Comparison of ENCODE assay signal across 8 cellular contexts in genomic region chr1:98053471-98054366, GRCh38.
DNase-seq lines count a peak whose midpoint lies in the region; ATAC-seq and TF ChIP-seq lines count a peak whose summit lies in the region.

No MANE protein-coding gene starts in this region.

- 1 to 2% (median 1%) methylated on average over 62 to 81 of the region's 81 CpGs for WGBS in ovary, 3 donors

- H3K27ac Mint-ChIP-seq in Calu3 (ENCODE audit: unreplicated experiment): peak overlapping the region; percentile 85
- no peak overlapping the region for H3K27ac Mint-ChIP-seq in activated naive CD8-positive, alpha-beta T cell treated with anti-CD3 and anti-CD28 coated beads, Interleukin-2, amount 10 ng/mL, durations not matched to agents 7 days and 5 days

- ATAC-seq in GM19438 (IDR thresholded peaks at IDR 0.05; ENCODE audit: low read depth, unreplicated experiment) (peak; percentile 95), HG03460 (IDR thresholded peaks at IDR 0.05; ENCODE audit: unreplicated experiment) (peak; percentile 94)
- ATAC-seq in activated naive CD8-positive, alpha-beta T cell treated with anti-CD3 and anti-CD28 coated beads, Interleukin-2, amount 10 ng/mL, durations not matched to agents 7 days and 5 days (ENCODE audit: low read depth): peak; percentile 94

- no peaks in the 10 kb centered on the region for H3K27me3 Mint-ChIP-seq in Calu3 (ENCODE audit: unreplicated experiment)
- H3K27me3 Mint-ChIP-seq in activated naive CD8-positive, alpha-beta T cell treated with anti-CD3 and anti-CD28 coated beads, Interleukin-2, amount 10 ng/mL, durations not matched to agents 7 days and 5 days: peaks cover 86% of the 10 kb centered on the region

- DNase-seq in Calu3 (peak; percentile 82), RPMI7951 (ENCODE audit: low read depth) (peak; percentile 78), cardiac septum (ENCODE audit: low spot score) (peak; percentile 78), ovary (peak; percentile 32 to 68 (median 50))
- DNase-seq in activated naive CD8-positive, alpha-beta T cell treated with anti-CD3 and anti-CD28 coated beads, Interleukin-2, amount 10 ng/mL, durations not matched to agents 7 days and 5 days: peak; percentile 82
- no peak for DNase-seq in effector CD8-positive, alpha-beta T cell (lab: John Stamatoyannopoulos, UW)

- H3K4me3 ChIP-seq in ovary: peak overlapping the region; percentile 21

- peaks cover 3% of the 10 kb centered on the region for H3K4me1 ChIP-seq in ovary (ENCODE audit: insufficient read depth)

- no peak for TF ChIP-seq POLR2A in ovary (IDR thresholded peaks at IDR 0.05)

- no peak overlapping the region for H3K27ac ChIP-seq in ovary

- POLR2A ChIA-PET in activated naive CD8-positive, alpha-beta T cell treated with anti-CD3 and anti-CD28 coated beads, Interleukin-2, amount 10 ng/mL, durations not matched to agents 7 days and 5 days (lab: Charles Lee): no interaction called here

- intact Hi-C loops in Calu3 (cut with micrococcal nuclease; ENCODE audit: unreplicated experiment) (loop anchor here (2.0 to 10.0 kb wide), 3 partner anchors 271 to 779 kb away; no protein-coding TSS in a partner anchor), cardiac septum (cut with DNase I) (loop anchor here (5.0 to 10.0 kb wide), 2 partner anchors 389 to 916 kb away; no protein-coding TSS in a partner anchor), ovary (cut with DNase I) (loop anchor here in 1 of 4 donors (5.0 kb wide), 1 partner anchor 1081 kb away; no protein-coding TSS in a partner anchor)

- H3K4me3 Mint-ChIP-seq in Calu3 (ENCODE audit: low read depth, unreplicated experiment): peak overlapping the region; percentile 74
- peak overlapping the region; percentile 77 for H3K4me3 Mint-ChIP-seq in activated naive CD8-positive, alpha-beta T cell treated with anti-CD3 and anti-CD28 coated beads, Interleukin-2, amount 10 ng/mL, durations not matched to agents 7 days and 5 days

- peaks cover 30% of the 10 kb centered on the region for H3K4me1 Mint-ChIP-seq in Calu3 (ENCODE audit: low read depth, unreplicated experiment)
- peaks cover 18% of the 10 kb centered on the region for H3K4me1 Mint-ChIP-seq in activated naive CD8-positive, alpha-beta T cell treated with anti-CD3 and anti-CD28 coated beads, Interleukin-2, amount 10 ng/mL, durations not matched to agents 7 days and 5 days

- H3K9me3 ChIP-seq in ovary: no peaks in the 10 kb centered on the region

- peaks cover 22% of the 10 kb centered on the region for H3K36me3 Mint-ChIP-seq in Calu3 (ENCODE audit: insufficient read depth, unreplicated experiment)
- no peaks in the 10 kb centered on the region for H3K36me3 Mint-ChIP-seq in activated naive CD8-positive, alpha-beta T cell treated with anti-CD3 and anti-CD28 coated beads, Interleukin-2, amount 10 ng/mL, durations not matched to agents 7 days and 5 days

- TF ChIP-seq EP300 in ovary (IDR thresholded peaks at IDR 0.05): no peak

- TF ChIP-seq CTCF in Calu3 (IDR thresholded peaks at IDR 0.05; ENCODE audit: unreplicated experiment): peak; percentile 89
- TF ChIP-seq CTCF in ovary (IDR thresholded peaks at IDR 0.05): peak; percentile 44 to 78 (median 64)

- no TSS peak for BruUV-seq in Calu3 (replicated peaks; lab: Mats Ljungman, UMichigan)

- no peaks in the 10 kb centered on the region for H3K27me3 ChIP-seq in ovary

- no peaks in the 10 kb centered on the region for H3K36me3 ChIP-seq in ovary

- H3K9me3 Mint-ChIP-seq in Calu3 (ENCODE audit: low read depth, unreplicated experiment): no peaks in the 10 kb centered on the region
- H3K9me3 Mint-ChIP-seq in activated naive CD8-positive, alpha-beta T cell treated with anti-CD3 and anti-CD28 coated beads, Interleukin-2, amount 10 ng/mL, durations not matched to agents 7 days and 5 days: no peaks in the 10 kb centered on the region

- CTCF ChIA-PET in Calu3 (lab: Charles Lee): interaction anchor here (1.1 kb wide), 1 partner anchor 272 kb away, joined by 3 read pairs; no protein-coding TSS in a partner anchor
